ENCODE assay signal across 11 cellular contexts in genomic region chr18:3256693-3257626, GRCh38. TPM values are rescaled to one million over a fixed set of nuclear protein-coding genes. Genes with fewer than 3 reads are reported as not detected.
DNase-seq lines count a peak whose midpoint lies in the region; ATAC-seq, FAIRE-seq and TF ChIP-seq lines count a peak whose summit lies in the region.
"Had no signal": no experiment of that assay in that cellular context is flagged by ENCODE, and none has a peak within 500 bp of the region (broad histone marks: within the 10 kb centered on the region; RNA-seq: fewer than 3 reads in every experiment).

No MANE protein-coding gene starts in this region.

- no peak overlapping the region for H3K4me3 Mint-ChIP-seq in activated naive CD4-positive, alpha-beta T cell treated with anti-CD3 and anti-CD28 coated beads, Interleukin-2, amount 50 U/mL, for 24 hours
- no peak overlapping the region for H3K4me3 Mint-ChIP-seq in activated T-helper 1 cell treated with anti-CD3 and anti-CD28 coated beads, Interleukin-12 subunit alpha, Interleukin-12 subunit beta, Interleukin-2, Interleukin-4 antibody, amounts not matched to agents 30 ng/mL and 10 ng/mL and 1 ng/mL, durations not matched to agents 14 hours and 24 hours and 36 hours

- FAIRE-seq in kidney (lab: Jason Lieb, UNC): no peak

- H3K9me3 Mint-ChIP-seq in activated naive CD4-positive, alpha-beta T cell treated with anti-CD3 and anti-CD28 coated beads, Interleukin-2, amount 50 U/mL, for 24 hours: no peaks in the 10 kb centered on the region
- no peaks in the 10 kb centered on the region for H3K9me3 Mint-ChIP-seq in activated T-helper 1 cell treated with anti-CD3 and anti-CD28 coated beads, Interleukin-12 subunit alpha, Interleukin-12 subunit beta, Interleukin-2, Interleukin-4 antibody, amounts not matched to agents 30 ng/mL and 10 ng/mL and 1 ng/mL, durations not matched to agents 14 hours and 24 hours and 36 hours

- H3K36me3 Mint-ChIP-seq in activated naive CD4-positive, alpha-beta T cell treated with anti-CD3 and anti-CD28 coated beads, Interleukin-2, amount 50 U/mL, for 24 hours: peaks cover 31% of the 10 kb centered on the region
- H3K36me3 Mint-ChIP-seq in activated T-helper 1 cell treated with anti-CD3 and anti-CD28 coated beads, Interleukin-12 subunit alpha, Interleukin-12 subunit beta, Interleukin-2, Interleukin-4 antibody, amounts not matched to agents 30 ng/mL and 10 ng/mL and 1 ng/mL, durations not matched to agents 14 hours and 24 hours and 36 hours (ENCODE audit: low read depth): peaks cover 53% of the 10 kb centered on the region

- TF ChIP-seq CTCF in kidney (IDR thresholded peaks at IDR 0.05; ENCODE audit: borderline replicate concordance, extremely low read depth, insufficient read depth): no peak

- H3K27me3 Mint-ChIP-seq in activated naive CD4-positive, alpha-beta T cell treated with anti-CD3 and anti-CD28 coated beads, Interleukin-2, amount 50 U/mL, for 24 hours: no peaks in the 10 kb centered on the region
- no peaks in the 10 kb centered on the region for H3K27me3 Mint-ChIP-seq in activated T-helper 1 cell treated with anti-CD3 and anti-CD28 coated beads, Interleukin-12 subunit alpha, Interleukin-12 subunit beta, Interleukin-2, Interleukin-4 antibody, amounts not matched to agents 30 ng/mL and 10 ng/mL and 1 ng/mL, durations not matched to agents 14 hours and 24 hours and 36 hours (ENCODE audit: insufficient read depth)

- DNase-seq in activated naive CD4-positive, alpha-beta T cell (lab: John Stamatoyannopoulos, UW): no peak
- no peak for DNase-seq in activated T-helper 1 cell treated with anti-CD3 and anti-CD28 coated beads, Interleukin-12 subunit alpha, Interleukin-12 subunit beta, Interleukin-2, Interleukin-4 antibody, amounts not matched to agents 30 ng/mL and 10 ng/mL and 1 ng/mL, durations not matched to agents 14 hours and 24 hours and 36 hours (ENCODE audit: low spot score)
- DNase-seq in kidney: no peak
- no peak for DNase-seq in OCI-M2 (lab: John Stamatoyannopoulos, UW; ENCODE audit: unreplicated experiment)
- DNase-seq: activated CD4-positive, alpha-beta T cell treated with anti-CD3 and anti-CD28 coated beads for 1 hour; left colon had no signal

- ATAC-seq in GM18519 (IDR thresholded peaks at IDR 0.05; ENCODE audit: low FRiP score, unreplicated experiment) (no peak), HG02870 (IDR thresholded peaks at IDR 0.05; ENCODE audit: unreplicated experiment) (no peak)
- ATAC-seq: left colon had no signal

- H3K9me3 ChIP-seq in kidney (ENCODE audit: control insufficient read depth in 1 of 2, low read length in 2 of 2): no peaks in the 10 kb centered on the region
- H3K9me3 ChIP-seq: vagina had no signal

- 40% methylated on average over 5 of the region's 5 CpGs for WGBS in urinary bladder

- H3K4me1 ChIP-seq in kidney (ENCODE audit: control insufficient read depth in 1 of 2, insufficient read depth in 1 of 2, low read depth in 1 of 2, low read length in 2 of 2) (peaks cover 3 to 4% of the 10 kb centered on the region in 2 donors), urinary bladder (ENCODE audit: insufficient read depth) (no peaks in the 10 kb centered on the region)

- peak overlapping the region; percentile 25 to 59 for H3K27ac ChIP-seq in kidney (ENCODE audit: low read depth in 2 of 2, low read length in 2 of 2)
- peak overlapping the region; percentile 66 for H3K27ac ChIP-seq in urinary bladder (ENCODE audit: low read depth)
- H3K27ac ChIP-seq: vagina had no signal

- H3K4me3 ChIP-seq in kidney (ENCODE audit: low read length in 2 of 2) (no peak overlapping the region), urinary bladder (ENCODE audit: low read depth, low read length) (no peak overlapping the region)
- H3K4me3 ChIP-seq: vagina had no signal

- H3K9ac ChIP-seq in kidney (ENCODE audit: low read length in 2 of 2): peak overlapping the region in 1 of 2 donors; percentile 38

- peaks cover 89% of the 10 kb centered on the region for H3K4me1 Mint-ChIP-seq in activated naive CD4-positive, alpha-beta T cell treated with anti-CD3 and anti-CD28 coated beads, Interleukin-2, amount 50 U/mL, for 24 hours
- peaks cover 87% of the 10 kb centered on the region for H3K4me1 Mint-ChIP-seq in activated T-helper 1 cell treated with anti-CD3 and anti-CD28 coated beads, Interleukin-12 subunit alpha, Interleukin-12 subunit beta, Interleukin-2, Interleukin-4 antibody, amounts not matched to agents 30 ng/mL and 10 ng/mL and 1 ng/mL, durations not matched to agents 14 hours and 24 hours and 36 hours (ENCODE audit: low read depth)

- intact Hi-C loops in activated T-helper 1 cell treated with anti-CD3 and anti-CD28 coated beads, Interleukin-12 subunit alpha, Interleukin-12 subunit beta, Interleukin-2, Interleukin-4 antibody, amounts not matched to agents 30 ng/mL and 10 ng/mL and 1 ng/mL, durations not matched to agents 14 hours and 24 hours and 36 hours (cut with micrococcal nuclease): no loop called here
- intact Hi-C loops in kidney (cut with DNase I): no loop called here

- H3K36me3 ChIP-seq in kidney (ENCODE audit: control insufficient read depth in 1 of 2, insufficient read depth in 2 of 2, low read length in 2 of 2): peaks cover 32 to 55% of the 10 kb centered on the region in 2 donors
- H3K36me3 ChIP-seq in urinary bladder (ENCODE audit: insufficient read depth): peaks cover 8% of the 10 kb centered on the region

- peak overlapping the region; percentile 95 for H3K27ac Mint-ChIP-seq in activated naive CD4-positive, alpha-beta T cell treated with anti-CD3 and anti-CD28 coated beads, Interleukin-2, amount 50 U/mL, for 24 hours
- peak overlapping the region; percentile 4 for H3K27ac Mint-ChIP-seq in activated T-helper 1 cell treated with anti-CD3 and anti-CD28 coated beads, Interleukin-12 subunit alpha, Interleukin-12 subunit beta, Interleukin-2, Interleukin-4 antibody, amounts not matched to agents 30 ng/mL and 10 ng/mL and 1 ng/mL, durations not matched to agents 14 hours and 24 hours and 36 hours

RNA-seq across cellular contexts. Expression of gene MYL12B, which starts 5.0 kb away (rescaled TPM):
- 234 and 235 TPM in 2 replicates for total RNA-seq in activated T-helper 1 cell treated with anti-CD3 and anti-CD28 coated beads, Interleukin-12 subunit alpha, Interleukin-12 subunit beta, Interleukin-2, Interleukin-4 antibody, amounts not matched to agents 30 ng/mL and 10 ng/mL and 1 ng/mL, durations not matched to agents 14 hours and 24 hours and 36 hours
- total RNA-seq in kidney (448 TPM), urinary bladder (264 TPM)
- polyA plus RNA-seq in kidney (ENCODE audit: insufficient read depth, low read depth, low replicate concordance) (884 TPM), urinary bladder (320 TPM)

RNA-seq across cellular contexts. Expression of gene MYL12A, which starts 9.4 kb away (rescaled TPM):
- 330 and 334 TPM in 2 replicates for total RNA-seq in activated T-helper 1 cell treated with anti-CD3 and anti-CD28 coated beads, Interleukin-12 subunit alpha, Interleukin-12 subunit beta, Interleukin-2, Interleukin-4 antibody, amounts not matched to agents 30 ng/mL and 10 ng/mL and 1 ng/mL, durations not matched to agents 14 hours and 24 hours and 36 hours
- 450 TPM for total RNA-seq in kidney
- 442 TPM for polyA plus RNA-seq in kidney (ENCODE audit: insufficient read depth, low read depth, low replicate concordance)
- total RNA-seq in urinary bladder: 360 TPM
- 305 TPM for polyA plus RNA-seq in urinary bladder

RNA-seq across cellular contexts. Expression of gene MYOM1, which starts 37.2 kb away (rescaled TPM):
- total RNA-seq in activated T-helper 1 cell treated with anti-CD3 and anti-CD28 coated beads, Interleukin-12 subunit alpha, Interleukin-12 subunit beta, Interleukin-2, Interleukin-4 antibody, amounts not matched to agents 30 ng/mL and 10 ng/mL and 1 ng/mL, durations not matched to agents 14 hours and 24 hours and 36 hours: 0.22 and 1.4 TPM in 2 replicates
- total RNA-seq in kidney: 6.8 TPM
- 2.1 TPM for polyA plus RNA-seq in kidney (ENCODE audit: insufficient read depth, low read depth, low replicate concordance)
- 41.9 TPM for total RNA-seq in urinary bladder
- 14.9 TPM for polyA plus RNA-seq in urinary bladder
